1 cellular context compared by ENCODE assay signal in genomic region chr3:141412936-141413354, GRCh38.
A peak's percentile ranks its signal among the peaks of the same experiment; 100 is the strongest.
TF ChIP-seq lines count a peak whose summit lies in the region.

No MANE protein-coding gene starts in this region.

TF ChIP-seq in HepG2, 621 proteins besides CTCF, POLR2A, EP300 and RAD21 (continued from another document and continues in another):
- no peak for TF ChIP-seq ZNF660 (CRISPR knock-in tag; IDR thresholded peaks at IDR 0.05; ENCODE audit: borderline replicate concordance, low read depth)
- no peak for TF ChIP-seq USF2 (IDR thresholded peaks at IDR 0.05; ENCODE audit: low read depth, low read length)
- TF ChIP-seq USF2 (CRISPR knock-in tag; IDR thresholded peaks at IDR 0.05; ENCODE audit: borderline replicate concordance) = no peak
- TF ChIP-seq NR2F2 (IDR thresholded peaks at IDR 0.05; ENCODE audit: borderline replicate concordance, low read depth) = no peak; the same call in 1 of the 2 replicates
- TF ChIP-seq ZNF564 (CRISPR knock-in tag; IDR thresholded peaks at IDR 0.05) = no peak
- no peak for TF ChIP-seq ZSCAN20 (CRISPR knock-in tag; IDR thresholded peaks at IDR 0.05; ENCODE audit: borderline replicate concordance)
- TF ChIP-seq ZNF619 (CRISPR knock-in tag; IDR thresholded peaks at IDR 0.05) = peak; percentile 61; the same call in 1 of the 2 replicates
- peak; percentile 92 for TF ChIP-seq ZNF768 (CRISPR knock-in tag; IDR thresholded peaks at IDR 0.05)
- TF ChIP-seq CHCHD3 (CRISPR knock-in tag; IDR thresholded peaks at IDR 0.05) = no peak
- no peak for TF ChIP-seq ZNF766 (CRISPR knock-in tag; IDR thresholded peaks at IDR 0.05; ENCODE audit: borderline replicate concordance)
- no peak for TF ChIP-seq ZNF839 (CRISPR knock-in tag; IDR thresholded peaks at IDR 0.05; ENCODE audit: borderline replicate concordance)
- no peak for TF ChIP-seq ZNF879 (CRISPR knock-in tag; IDR thresholded peaks at IDR 0.05)
- TF ChIP-seq KDM3A (CRISPR knock-in tag; IDR thresholded peaks at IDR 0.05; ENCODE audit: low read depth) = no peak
- no peak for TF ChIP-seq KDM5A (IDR thresholded peaks at IDR 0.05; ENCODE audit: borderline replicate concordance, low read length)
- no peak for TF ChIP-seq PREB (CRISPR knock-in tag; IDR thresholded peaks at IDR 0.05)
- 0 out of 2 replicates have a peak, but pooled peaks have one; percentile 44 for TF ChIP-seq SIX4 (CRISPR knock-in tag; IDR thresholded peaks at IDR 0.05)
- peak; percentile 40; the same call in 1 of the 3 replicates for TF ChIP-seq MXI1 (IDR thresholded peaks at IDR 0.05; ENCODE audit: borderline replicate concordance, low read depth, low read length)
- TF ChIP-seq ZNF782 (CRISPR knock-in tag; IDR thresholded peaks at IDR 0.05; ENCODE audit: borderline replicate concordance) = no peak; the same call in 1 of the 2 replicates
- TF ChIP-seq ARNT (IDR thresholded peaks at IDR 0.05) = no peak
- TF ChIP-seq CCAR2 (optimal IDR thresholded peaks at IDR 0.05; ENCODE audit: low read depth, low read length) = no peak
- no peak for TF ChIP-seq EHMT2 (IDR thresholded peaks at IDR 0.05; ENCODE audit: borderline replicate concordance, low read depth, low read length)
- peak; percentile 68; the same call in 1 of the 2 replicates for TF ChIP-seq SOX5 (CRISPR knock-in tag; IDR thresholded peaks at IDR 0.05; ENCODE audit: borderline replicate concordance)
- peak; percentile 70; the same call in 1 of the 2 replicates for TF ChIP-seq HOXA5 (CRISPR knock-in tag; IDR thresholded peaks at IDR 0.05)
- no peak for TF ChIP-seq TBL1XR1 (IDR thresholded peaks at IDR 0.05; ENCODE audit: borderline replicate concordance, low read length, partially characterized antibody)
- TF ChIP-seq ZBTB2 (CRISPR knock-in tag; IDR thresholded peaks at IDR 0.05; ENCODE audit: low read depth) = no peak
- no peak for TF ChIP-seq PAF1 (CRISPR knock-in tag; IDR thresholded peaks at IDR 0.05)
- TF ChIP-seq GTF2F1 (IDR thresholded peaks at IDR 0.05; ENCODE audit: low read length) = no peak
- TF ChIP-seq ZNF549 (CRISPR knock-in tag; IDR thresholded peaks at IDR 0.05) = no peak
- no peak for TF ChIP-seq MLLT10 (CRISPR knock-in tag; IDR thresholded peaks at IDR 0.05)
- no peak for TF ChIP-seq NFE2 (CRISPR knock-in tag; IDR thresholded peaks at IDR 0.05)
- no peak for TF ChIP-seq ARHGAP35 (CRISPR knock-in tag; IDR thresholded peaks at IDR 0.05; ENCODE audit: borderline replicate concordance)
- TF ChIP-seq ZFP91 (CRISPR knock-in tag; IDR thresholded peaks at IDR 0.05; ENCODE audit: borderline replicate concordance) = peak; percentile 50; the same call in 1 of the 2 replicates
- TF ChIP-seq ATF6 (CRISPR knock-in tag; conservative IDR thresholded peaks at IDR 0.05) = no peak
- no peak for TF ChIP-seq ZFAT (CRISPR knock-in tag; conservative IDR thresholded peaks at IDR 0.05)
- no peak for TF ChIP-seq NKX3-1 (CRISPR knock-in tag; IDR thresholded peaks at IDR 0.05)
- no peak for TF ChIP-seq IRX3 (CRISPR knock-in tag; IDR thresholded peaks at IDR 0.05; ENCODE audit: borderline replicate concordance, low read depth)
- TF ChIP-seq RFXANK (CRISPR knock-in tag; IDR thresholded peaks at IDR 0.05) = peak; percentile 60; the same call in 1 of the 2 replicates
- no peak for TF ChIP-seq ZNF550 (CRISPR knock-in tag; IDR thresholded peaks at IDR 0.05; ENCODE audit: borderline replicate concordance)
- no peak for TF ChIP-seq CREB1 (IDR thresholded peaks at IDR 0.05)
- no peak for TF ChIP-seq CREB1 (CRISPR knock-in tag; IDR thresholded peaks at IDR 0.05)
- no peak for TF ChIP-seq ZNF678 (CRISPR knock-in tag; IDR thresholded peaks at IDR 0.05)
- TF ChIP-seq ZNF616 (CRISPR knock-in tag; IDR thresholded peaks at IDR 0.05; ENCODE audit: low read depth) = no peak
- TF ChIP-seq ZNF577 (CRISPR knock-in tag; IDR thresholded peaks at IDR 0.05; ENCODE audit: borderline replicate concordance, low read depth) = no peak
- no peak for TF ChIP-seq DNMT1 (CRISPR knock-in tag; IDR thresholded peaks at IDR 0.05)
- TF ChIP-seq KLF15 (CRISPR knock-in tag; IDR thresholded peaks at IDR 0.05; ENCODE audit: borderline replicate concordance) = no peak
- TF ChIP-seq ZBTB46 (CRISPR knock-in tag; IDR thresholded peaks at IDR 0.05; ENCODE audit: borderline replicate concordance) = no peak
- 0 out of 2 replicates have a peak, but pooled peaks have one; percentile 59 for TF ChIP-seq KLF11 (CRISPR knock-in tag; IDR thresholded peaks at IDR 0.05)
- TF ChIP-seq SMAD3 (CRISPR knock-in tag; IDR thresholded peaks at IDR 0.05) = no peak
- TF ChIP-seq ZNF691 (CRISPR knock-in tag; IDR thresholded peaks at IDR 0.05; ENCODE audit: borderline replicate concordance, low read depth) = peak; percentile 58; the same call in 1 of the 2 replicates
- TF ChIP-seq IRF1 (CRISPR knock-in tag; IDR thresholded peaks at IDR 0.05; ENCODE audit: low read depth) = 0 out of 2 replicates have a peak, but pooled peaks have one; percentile 22
- no peak for TF ChIP-seq NFE2L2 (IDR thresholded peaks at IDR 0.05; ENCODE audit: low read length)
- TF ChIP-seq ATM (IDR thresholded peaks at IDR 0.05; ENCODE audit: borderline replicate concordance) = no peak
- 0 out of 2 replicates have a peak, but pooled peaks have one; percentile 25 for TF ChIP-seq RERE (CRISPR knock-in tag; IDR thresholded peaks at IDR 0.05; ENCODE audit: low read depth)
